ENCODE assay signal across 1 cellular context in the genomic region with DNA sequence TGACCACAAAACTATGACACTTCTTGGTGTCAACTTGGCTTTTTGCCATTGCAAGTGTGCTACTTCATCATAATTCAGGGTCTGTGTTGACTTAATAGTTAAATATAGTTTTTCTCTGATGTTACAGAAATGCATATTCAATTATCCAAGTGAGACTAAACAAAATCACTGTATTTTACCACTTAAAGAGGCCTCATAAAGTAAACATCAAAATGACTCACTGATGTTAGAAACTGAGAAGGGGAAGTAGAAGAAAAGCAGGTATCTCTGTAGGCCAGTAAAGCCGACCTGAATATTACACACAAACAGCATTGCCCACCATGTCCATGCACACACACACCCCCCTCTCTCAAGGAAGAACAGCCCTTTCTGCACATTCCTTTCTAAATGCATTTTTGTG.
TF ChIP-seq lines count a peak whose summit lies in the region.

No MANE protein-coding gene starts in this region.

TF ChIP-seq in SK-N-SH treated with all-trans-retinoic acid at 6 μM for 48 hours, 23 proteins besides CTCF, POLR2A, EP300 and RAD21 (continued from another document):
- TF ChIP-seq, protein P1, sequence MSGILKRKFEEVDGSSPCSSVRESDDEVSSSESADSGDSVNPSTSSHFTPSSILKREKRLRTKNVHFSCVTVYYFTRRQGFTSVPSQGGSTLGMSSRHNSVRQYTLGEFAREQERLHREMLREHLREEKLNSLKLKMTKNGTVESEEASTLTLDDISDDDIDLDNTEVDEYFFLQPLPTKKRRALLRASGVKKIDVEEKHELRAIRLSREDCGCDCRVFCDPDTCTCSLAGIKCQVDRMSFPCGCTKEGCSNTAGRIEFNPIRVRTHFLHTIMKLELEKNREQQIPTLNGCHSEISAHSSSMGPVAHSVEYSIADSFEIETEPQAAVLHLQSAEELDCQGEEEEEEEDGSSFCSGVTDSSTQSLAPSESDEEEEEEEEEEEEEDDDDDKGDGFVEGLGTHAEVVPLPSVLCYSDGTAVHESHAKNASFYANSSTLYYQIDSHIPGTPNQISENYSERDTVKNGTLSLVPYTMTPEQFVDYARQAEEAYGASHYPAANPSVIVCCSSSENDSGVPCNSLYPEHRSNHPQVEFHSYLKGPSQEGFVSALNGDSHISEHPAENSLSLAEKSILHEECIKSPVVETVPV (CRISPR knock-in tag; IDR thresholded peaks at IDR 0.05) = no peak
